ENCODE assay signal across 24 cellular contexts in genomic region chr1:223312705-223313414, GRCh38. TPM values are rescaled to one million over a fixed set of nuclear protein-coding genes. Genes with fewer than 3 reads are reported as not detected.
"Had no signal": no experiment of that assay in that cellular context is flagged by ENCODE, and none has a peak within 500 bp of the region (broad histone marks: within the 10 kb centered on the region; RNA-seq: fewer than 3 reads in every experiment).

No MANE protein-coding gene starts in this region.

- H3K4me3 Mint-ChIP-seq: activated B cell treated with CpG ODN at 0.5 μM for 24 hours; brain; endodermal cell; nephron progenitor cell; stimulated activated naive CD8-positive, alpha-beta T cell treated with anti-CD3 and anti-CD28 coated beads, Interleukin-15, Interleukin-2, amounts not matched to agents 100 ng/mL and 50 ng/mL, for 24 hours; T-cell had no signal

- FAIRE-seq: urothelium cell line had no signal

- DNase-seq: activated B cell treated with CpG ODN at 0.5 μM for 24 hours; activated CD4-positive, alpha-beta T cell treated with anti-CD3 and anti-CD28 coated beads for 48 hours; activated CD8-positive, alpha-beta memory T cell treated with anti-CD3 and anti-CD28 coated beads, Interleukin-2, amount 50 U/mL, for 48 hours; activated effector memory CD4-positive, alpha-beta T cell treated with anti-CD3 and anti-CD28 coated beads, Interleukin-2, amount 50 U/mL, for 16 hours; activated T-cell treated with anti-CD3 and anti-CD28 coated beads, Interleukin-2, amount 50 U/mL, for 48 hours; central memory CD4-positive, alpha-beta T cell; colonic mucosa; endodermal cell; gastrocnemius medialis; heart left ventricle; left ventricle myocardium inferior; nephron progenitor cell; nucleus accumbens; posterior cingulate gyrus; T-cell; T-helper 9 cell had no signal

- H3K27me3 Mint-ChIP-seq: activated B cell treated with CpG ODN at 0.5 μM for 24 hours; stimulated activated naive CD8-positive, alpha-beta T cell treated with anti-CD3 and anti-CD28 coated beads, Interleukin-15, Interleukin-2, amounts not matched to agents 100 ng/mL and 50 ng/mL, for 24 hours; T-cell had no signal

- H3K36me3 ChIP-seq: colonic mucosa, gastrocnemius medialis, heart left ventricle, left ventricle myocardium inferior, right atrium auricular region, tibial nerve had no signal

- H3K4me3 ChIP-seq: colonic mucosa, gastrocnemius medialis, heart left ventricle, left ventricle myocardium inferior, right atrium auricular region, skin epidermis, tibial nerve had no signal

- H3K4me1 ChIP-seq: colonic mucosa, gastrocnemius medialis, heart left ventricle, left ventricle myocardium inferior, right atrium auricular region, tibial nerve had no signal

- H3K27ac Mint-ChIP-seq: activated B cell treated with CpG ODN at 0.5 μM for 24 hours; activated naive CD4-positive, alpha-beta T cell treated with anti-CD3 and anti-CD28 coated beads, Interleukin-2, amount 50 U/mL, for 72 hours; brain; endodermal cell; nephron progenitor cell; stimulated activated naive CD8-positive, alpha-beta T cell treated with anti-CD3 and anti-CD28 coated beads, Interleukin-15, Interleukin-2, amounts not matched to agents 100 ng/mL and 50 ng/mL, for 24 hours; T-cell had no signal

- ATAC-seq: gastrocnemius medialis, heart left ventricle, T-cell had no signal

- H3K9me3 ChIP-seq: colonic mucosa, gastrocnemius medialis, heart left ventricle, left ventricle myocardium inferior, right atrium auricular region, tibial nerve had no signal

- H3K27ac ChIP-seq: colonic mucosa, epithelial cell of prostate, gastrocnemius medialis, heart left ventricle, left ventricle myocardium inferior, right atrium auricular region, skin epidermis, tibial nerve had no signal

- H3K27me3 ChIP-seq: colonic mucosa, gastrocnemius medialis, heart left ventricle, right atrium auricular region, tibial nerve had no signal

- H3K36me3 Mint-ChIP-seq: activated naive CD4-positive, alpha-beta T cell treated with anti-CD3 and anti-CD28 coated beads, Interleukin-2, amount 50 U/mL, for 72 hours; brain had no signal

- H3K4me1 Mint-ChIP-seq: activated B cell treated with CpG ODN at 0.5 μM for 24 hours had no signal

- H3K9me3 Mint-ChIP-seq: activated B cell treated with CpG ODN at 0.5 μM for 24 hours; activated naive CD4-positive, alpha-beta T cell treated with anti-CD3 and anti-CD28 coated beads, Interleukin-2, amount 50 U/mL, for 72 hours; stimulated activated naive CD8-positive, alpha-beta T cell treated with anti-CD3 and anti-CD28 coated beads, Interleukin-15, Interleukin-2, amounts not matched to agents 100 ng/mL and 50 ng/mL, for 24 hours; T-cell had no signal

RNA-seq across cellular contexts. Expression of gene SUSD4, which starts 51.1 kb away (rescaled TPM):
- total RNA-seq: activated B cell treated with CpG ODN at 0.5 μM for 24 hours, tibial nerve had no signal
